11 cellular contexts compared by ENCODE assay signal in the genomic region with DNA sequence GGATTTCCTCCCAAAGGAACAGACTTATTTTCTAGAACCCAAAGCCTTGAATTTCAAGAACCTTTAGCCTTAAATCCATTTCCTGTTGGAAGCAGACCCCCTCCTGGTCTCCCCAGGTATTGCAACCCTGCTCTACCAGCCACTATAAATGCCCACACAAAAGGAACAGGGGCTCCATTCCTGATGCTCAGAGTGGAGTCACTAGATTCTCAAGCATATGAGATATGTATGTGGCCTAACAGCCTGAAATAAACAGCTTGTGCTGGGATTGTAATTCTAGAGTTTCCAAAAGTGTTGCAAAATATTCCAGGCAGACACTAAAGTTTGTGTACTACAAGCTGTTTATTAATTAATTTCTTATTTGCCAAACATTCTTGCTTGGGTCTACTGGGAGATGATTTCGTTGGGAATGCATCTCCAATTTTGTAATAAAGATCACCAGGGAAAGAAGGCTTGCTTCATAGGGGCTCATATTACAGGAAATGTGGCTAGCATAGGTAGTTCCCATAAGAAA. TPM values are rescaled to one million over a fixed set of nuclear protein-coding genes. Genes with fewer than 3 reads are reported as not detected.
DNase-seq lines count a peak whose midpoint lies in the region; ATAC-seq and TF ChIP-seq lines count a peak whose summit lies in the region.
"Had no signal": no experiment of that assay in that cellular context is flagged by ENCODE, and none has a peak within 500 bp of the region (broad histone marks: within the 10 kb centered on the region; RNA-seq: fewer than 3 reads in every experiment).

No MANE protein-coding gene starts in this region.

- H2BK120ac ChIP-seq in IMR-90 (ENCODE audit: low read depth, low read length): peak overlapping the region; percentile 94

- 0 out of 2 replicates have a peak overlapping the region, but pooled peaks have one; percentile 13 for H3K4me2 ChIP-seq in IMR-90 (ENCODE audit: low read depth, low read length)

- H3K36me3 ChIP-seq in IMR-90 (ENCODE audit: control insufficient read depth, insufficient read depth, low read length): no peaks in the 10 kb centered on the region

- no peak overlapping the region for H2AK9ac ChIP-seq in IMR-90 (replicated peaks; ENCODE audit: low read depth, low read length, poor library complexity)

- H2BK15ac ChIP-seq in IMR-90 (ENCODE audit: low read depth, low read length): peak overlapping the region; percentile 75

- H3K36me3 Mint-ChIP-seq in neural crest cell (ENCODE audit: low read depth): peaks cover 3% of the 10 kb centered on the region

- no peak overlapping the region for H3K4me3 ChIP-seq in IMR-90 (ENCODE audit: insufficient read depth, low read depth, low read length)

- peak overlapping the region; percentile 93 for H4K5ac ChIP-seq in IMR-90 (ENCODE audit: low read depth, low read length)

- peaks cover 14% of the 10 kb centered on the region for H3K9me1 ChIP-seq in IMR-90 (ENCODE audit: insufficient read depth, low read length)

- POLR2A ChIA-PET in IMR-90 (lab: Charles Lee; ENCODE audit: unreplicated experiment): interaction anchor here (0.9 kb wide), 1 partner anchor 9 kb away, joined by 4 read pairs; no protein-coding TSS in a partner anchor

- dilution Hi-C loops in IMR-90 (cut with HindIII; ENCODE audit: low sequenced_read_pairs, unreplicated experiment): no loop called here

- H3K4ac ChIP-seq in IMR-90 (ENCODE audit: low read depth, low read length): peak overlapping the region; percentile 96

- H3K9me3 Mint-ChIP-seq in neural crest cell: peaks cover 3% of the 10 kb centered on the region
- H3K9me3 Mint-ChIP-seq: activated T-cell treated with anti-CD3 and anti-CD28 coated beads, Interleukin-2, amount 50 U/mL, for 24 hours; nephron had no signal

- H3K27ac ChIP-seq in IMR-90 (ENCODE audit: insufficient read depth, low read length): peak overlapping the region; percentile 94
- peak overlapping the region; percentile 76 for H3K27ac ChIP-seq in epithelial cell of prostate

- no TSS peak for BruUV-seq in IMR-90 (replicated peaks; lab: Mats Ljungman, UMichigan)

- H2AFZ ChIP-seq in IMR-90 (replicated peaks; ENCODE audit: low read length, poor library complexity): no peak overlapping the region

- intact Hi-C loops in IMR-90 (cut with micrococcal nuclease) (loop anchor here (5.0 kb wide), 2 partner anchors 61 to 86 kb away; partner anchors contain the start of gene PARD6B), posterior vena cava (cut with DNase I) (no loop called here)

- peak; percentile 47 for TF ChIP-seq CTCF in AG09319 (IDR thresholded peaks at IDR 0.05; ENCODE audit: low read depth, low read length)
- TF ChIP-seq CTCF in IMR-90 (conservative IDR thresholded peaks at IDR 0.05; ENCODE audit: low read depth, low read length): peak; percentile 34
- peak; percentile 54 for TF ChIP-seq CTCF in neural crest cell (conservative IDR thresholded peaks at IDR 0.05)
- TF ChIP-seq CTCF in GM10266 (IDR thresholded peaks at IDR 0.05; ENCODE audit: control insufficient read depth, insufficient read depth, low read depth, missing control alignments): no peak

- in situ Hi-C loops in IMR-90 (cut with MboI; ENCODE audit: low sequenced_read_pairs): no loop called here

- H3K56ac ChIP-seq in IMR-90 (ENCODE audit: extremely low read depth, insufficient read depth, low read length): peak overlapping the region; percentile 74

- TF ChIP-seq RAD21 in IMR-90 (IDR thresholded peaks at IDR 0.05; ENCODE audit: low read length): no peak

- H3K4me3 Mint-ChIP-seq in neural crest cell: no peak overlapping the region
- H3K4me3 Mint-ChIP-seq: activated T-cell treated with anti-CD3 and anti-CD28 coated beads, Interleukin-2, amount 50 U/mL, for 24 hours had no signal

- ATAC-seq in IMR-90 (ENCODE audit: low read depth): peak; percentile 40
- ATAC-seq in HG03439 (IDR thresholded peaks at IDR 0.05; ENCODE audit: unreplicated experiment): no peak
- no peak for ATAC-seq in GM18861 (IDR thresholded peaks at IDR 0.05; ENCODE audit: unreplicated experiment)

- peak overlapping the region; percentile 98 for H2AK5ac ChIP-seq in IMR-90 (ENCODE audit: low read depth, low read length)

- H2BK5ac ChIP-seq in IMR-90 (ENCODE audit: low read depth, low read length, poor library complexity, severe bottlenecking): peak overlapping the region; percentile 93

- H3K23ac ChIP-seq in IMR-90 (ENCODE audit: low read depth, low read length): peak overlapping the region; percentile 90

- H2BK20ac ChIP-seq in IMR-90 (ENCODE audit: low read depth, low read length): peak overlapping the region; percentile 93

- no peaks in the 10 kb centered on the region for H4K20me1 ChIP-seq in IMR-90 (ENCODE audit: insufficient read depth, low read length)

- H3K18ac ChIP-seq in IMR-90 (ENCODE audit: low read depth, low read length): peak overlapping the region; percentile 97

- no peaks in the 10 kb centered on the region for H3K27me3 ChIP-seq in IMR-90 (ENCODE audit: control insufficient read depth, insufficient read depth, low read length)

- H3K27me3 Mint-ChIP-seq in neural crest cell (ENCODE audit: low read depth): no peaks in the 10 kb centered on the region

- H3K4me1 Mint-ChIP-seq in neural crest cell: peaks cover 20% of the 10 kb centered on the region

- TF ChIP-seq POLR2A in IMR-90 (IDR thresholded peaks at IDR 0.05; ENCODE audit: low read depth, low read length): no peak

- H4K8ac ChIP-seq in IMR-90 (ENCODE audit: low read depth in 2 of 2, low read length in 2 of 2): peak overlapping the region; percentile 47 to 94

- no peaks in the 10 kb centered on the region for H3K9me3 ChIP-seq in IMR-90 (ENCODE audit: control insufficient read depth, insufficient read depth, low read length)

- WGBS in IMR-90 (ENCODE audit: extremely low coverage in 2 of 2, insufficient read length in 1 of 2), 2 experiments: no CpG with 5 or more reads among the region's 1 CpG

- H3K79me1 ChIP-seq in IMR-90 (ENCODE audit: low read depth in 1 of 2, low read length in 2 of 2): peaks cover 0 to 19% of the 10 kb centered on the region in 2 experiments; a peak in 2 of 4 replicates

- H3K27ac Mint-ChIP-seq in neural crest cell (ENCODE audit: unreplicated experiment): no peak overlapping the region
- H3K27ac Mint-ChIP-seq: activated T-cell treated with anti-CD3 and anti-CD28 coated beads, Interleukin-2, amount 50 U/mL, for 24 hours had no signal

- CTCF ChIA-PET in IMR-90 (lab: Yijun Ruan, JAX): interaction anchor here (0.6 to 0.9 kb wide), 2 partner anchors 103 to 1288 kb away, joined by 3 read pairs; no protein-coding TSS in a partner anchor

- H3K4me1 ChIP-seq in IMR-90 (ENCODE audit: control insufficient read depth, insufficient read depth, low read length): peaks cover 19% of the 10 kb centered on the region

- peak overlapping the region; percentile 92 for H3K14ac ChIP-seq in IMR-90 (replicated peaks; ENCODE audit: low read depth, low read length)

- H3K9ac ChIP-seq in IMR-90 (ENCODE audit: low read depth, low read length): peak overlapping the region; percentile 36; the same call in 1 of the 2 replicates

- peak overlapping the region; percentile 86 for H4K91ac ChIP-seq in IMR-90 (ENCODE audit: insufficient read depth, low read depth, low read length)

- DNase-seq in AG09319 (ENCODE audit: extremely low read depth, low read depth) (peak; percentile 89), IMR-90 (peak; percentile 86), epithelial cell of prostate (ENCODE audit: low read depth, low spot score) (no peak), neural crest cell (ENCODE audit: low read depth, low spot score) (no peak), GM10266 (ENCODE audit: extremely low spot score) (no peak), posterior vena cava (ENCODE audit: low spot score) (no peak)
- DNase-seq: activated T-cell treated with anti-CD3 and anti-CD28 coated beads, Interleukin-2, amount 50 U/mL, for 24 hours; NCI-H1930 had no signal

TF ChIP-seq in IMR-90, 13 proteins besides CTCF, POLR2A, EP300 and RAD21:
- TF ChIP-seq BHLHE40 (IDR thresholded peaks at IDR 0.05; ENCODE audit: low read depth, low read length): peak; percentile 6; the same call in 1 of the 2 replicates
- peak; percentile 76 for TF ChIP-seq CEBPB (IDR thresholded peaks at IDR 0.05; ENCODE audit: low read depth, low read length)
- no peak for TF ChIP-seq MXI1 (IDR thresholded peaks at IDR 0.05; ENCODE audit: borderline replicate concordance, low read depth, low read length)
- TF ChIP-seq MAZ (IDR thresholded peaks at IDR 0.05; ENCODE audit: borderline replicate concordance, low read depth, low read length): no peak
- TF ChIP-seq, protein P1, sequence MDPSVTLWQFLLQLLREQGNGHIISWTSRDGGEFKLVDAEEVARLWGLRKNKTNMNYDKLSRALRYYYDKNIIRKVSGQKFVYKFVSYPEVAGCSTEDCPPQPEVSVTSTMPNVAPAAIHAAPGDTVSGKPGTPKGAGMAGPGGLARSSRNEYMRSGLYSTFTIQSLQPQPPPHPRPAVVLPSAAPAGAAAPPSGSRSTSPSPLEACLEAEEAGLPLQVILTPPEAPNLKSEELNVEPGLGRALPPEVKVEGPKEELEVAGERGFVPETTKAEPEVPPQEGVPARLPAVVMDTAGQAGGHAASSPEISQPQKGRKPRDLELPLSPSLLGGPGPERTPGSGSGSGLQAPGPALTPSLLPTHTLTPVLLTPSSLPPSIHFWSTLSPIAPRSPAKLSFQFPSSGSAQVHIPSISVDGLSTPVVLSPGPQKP (IDR thresholded peaks at IDR 0.05; ENCODE audit: borderline replicate concordance, low read depth, low read length): no peak

RNA-seq across cellular contexts. Expression of gene RIPOR3, which starts 44.8 kb away (rescaled TPM):
- total RNA-seq in IMR-90 (2012; rRNA removed) (0.28 and 0.54 TPM in 2 replicates), neural crest cell (0.43 and 0.44 TPM in 2 replicates), posterior vena cava (10 to 100 TPM; 10.6 to 11.2 TPM)
- 1.7 TPM in 2 replicates for polyA plus RNA-seq in IMR-90 (2012; rRNA removed)
- polyA plus RNA-seq in IMR-90 (2012; cell fraction: cytosol; rRNA removed): 0.28 and 0.71 TPM in 2 replicates
- 11.7 and 15.4 TPM in 2 replicates for polyA plus RNA-seq in IMR-90 (2012; cell fraction: nucleus; rRNA removed; ENCODE audit: low replicate concordance)

Comparison
In these comparisons a context has a peak if more than half of its experiments do, and no peak if none do; other contexts are left out.
1. DNase-seq: peak in AG09319 (single experiment) and IMR-90 (single experiment); none in epithelial cell of prostate (single experiment), neural crest cell (single experiment), GM10266 (single experiment) and posterior vena cava (single experiment).